ENCODE assay signal across 13 cellular contexts in the genomic region with DNA sequence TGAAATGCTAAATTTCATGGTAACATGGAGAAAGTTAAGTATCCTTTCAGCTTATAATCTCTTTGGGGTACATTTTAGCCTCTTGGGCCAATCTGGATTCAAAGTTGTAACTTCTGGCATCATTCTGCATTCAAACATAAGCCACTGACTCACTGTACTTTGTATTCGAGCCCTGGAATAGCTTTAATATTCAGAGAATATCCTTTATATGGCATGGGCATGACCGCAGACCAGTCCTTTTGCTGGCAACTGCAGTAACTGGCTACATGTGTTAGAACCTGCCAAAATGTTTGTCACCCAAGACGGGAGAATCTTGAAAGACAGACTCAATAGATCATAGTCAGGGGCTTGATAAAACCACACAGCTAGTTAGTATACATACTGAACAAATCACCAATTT. TPM values are rescaled to one million over a fixed set of nuclear protein-coding genes. Genes with fewer than 3 reads are reported as not detected.
DNase-seq lines count a peak whose midpoint lies in the region; ATAC-seq and TF ChIP-seq lines count a peak whose summit lies in the region.
"Had no signal": no experiment of that assay in that cellular context is flagged by ENCODE, and none has a peak within 500 bp of the region (broad histone marks: within the 10 kb centered on the region; RNA-seq: fewer than 3 reads in every experiment).

No MANE protein-coding gene starts in this region.

- ATAC-seq in HG03135 (IDR thresholded peaks at IDR 0.05; ENCODE audit: unreplicated experiment) (no peak), omental fat pad (ENCODE audit: low FRiP score) (no peak)

- DNase-seq in OCI-LY7 (ENCODE audit: low spot score), result no peak
- no peak for DNase-seq in dorsolateral prefrontal cortex
- DNase-seq in tibial nerve (ENCODE audit: low spot score in 2 of 2), result no peak
- DNase-seq in omental fat pad (ENCODE audit: low spot score), result no peak
- DNase-seq in activated T-cell treated with anti-CD3 and anti-CD28 coated beads, Interleukin-2, amount 50 U/mL, for 48 hours, result no peak
- DNase-seq in GM19238 (ENCODE audit: insufficient read length, low spot score), result no peak
- DNase-seq: central memory CD4-positive, alpha-beta T cell; DMS79 treated with DMSO at 0.1 percent for 48 hours; GOT3; SW 1271 had no signal

- POLR2A ChIA-PET in OCI-LY7 (lab: Charles Lee), result interaction anchor here (0.6 to 1.1 kb wide), 5 partner anchors 17 to 194 kb away, joined by 3 to 5 read pairs (median 3); no protein-coding TSS in a partner anchor

- intact Hi-C loops in OCI-LY7 (cut with micrococcal nuclease; ENCODE audit: unreplicated experiment), result no loop called here
- intact Hi-C loops in dorsolateral prefrontal cortex (cut with DNase I), result loop anchor here in 1 of 2 donors (2.0 to 10.0 kb wide), 2 partner anchors 177 to 945 kb away; a partner anchor contains a TSS

- H3K36me3 ChIP-seq in OCI-LY7 (ENCODE audit: insufficient read depth, low read length) (no peaks in the 10 kb centered on the region), muscle layer of colon (ENCODE audit: insufficient read depth, low read length) (no peaks in the 10 kb centered on the region), tibial nerve (no peaks in the 10 kb centered on the region)
- H3K36me3 ChIP-seq: neural progenitor cell had no signal

- H3K27me3 ChIP-seq in dorsolateral prefrontal cortex (no peaks in the 10 kb centered on the region), muscle layer of colon (ENCODE audit: control insufficient read depth in 1 of 2, insufficient read depth in 2 of 2, low read length in 2 of 2) (no peaks in the 10 kb centered on the region), tibial nerve (no peaks in the 10 kb centered on the region)
- H3K27me3 ChIP-seq: neural progenitor cell had no signal

- H2AFZ ChIP-seq in OCI-LY7 (ENCODE audit: low read length), result no peak overlapping the region
- H2AFZ ChIP-seq: neural progenitor cell had no signal

- H4K20me1 ChIP-seq in OCI-LY7 (ENCODE audit: insufficient read depth, low read length), result no peaks in the 10 kb centered on the region

- TSS peak; percentile 56 for BruUV-seq in OCI-LY7 (replicated peaks; lab: Mats Ljungman, UMichigan)

- no peak for TF ChIP-seq CTCF in OCI-LY7 (conservative IDR thresholded peaks at IDR 0.05; ENCODE audit: low read length)
- TF ChIP-seq CTCF in dorsolateral prefrontal cortex (IDR thresholded peaks at IDR 0.05 in 54 of 56, conservative IDR thresholded peaks at IDR 0.05 in 2 of 56; ENCODE audit: low read depth in 1 of 56, partially characterized antibody in 56 of 56), result no peak
- TF ChIP-seq CTCF in tibial nerve (IDR thresholded peaks at IDR 0.05), result no peak
- TF ChIP-seq CTCF in omental fat pad (IDR thresholded peaks at IDR 0.05), result no peak

- H3K27ac ChIP-seq in OCI-LY7 (ENCODE audit: low read depth, low read length, poor library complexity, severe bottlenecking) (no peak overlapping the region), dorsolateral prefrontal cortex (peak overlapping the region in 52 of 59 donors; percentile 22 to 88 (median 74)), muscle layer of colon (ENCODE audit: low read depth, low read length) (peak overlapping the region; percentile 69), tibial nerve (peak overlapping the region; percentile 72 to 93 (median 85))
- H3K27ac ChIP-seq: neural progenitor cell had no signal

- H3K4me3 ChIP-seq in OCI-LY7 (ENCODE audit: low read depth, low read length, poor library complexity, severe bottlenecking), result no peak overlapping the region
- peak overlapping the region in 58 of 59 donors; percentile 15 to 70 (median 52) for H3K4me3 ChIP-seq in dorsolateral prefrontal cortex
- H3K4me3 ChIP-seq in muscle layer of colon (ENCODE audit: low read depth in 1 of 2, low read length in 2 of 2), result peak overlapping the region; percentile 67 to 69
- H3K4me3 ChIP-seq in tibial nerve, result peak overlapping the region; percentile 27 to 59 (median 56)
- H3K4me3 ChIP-seq: neural progenitor cell had no signal

- CTCF ChIA-PET in OCI-LY7 (lab: Charles Lee; ENCODE audit: unreplicated experiment), result no interaction called here

- TF ChIP-seq EP300 in tibial nerve (IDR thresholded peaks at IDR 0.05), result no peak

- H3K4me2 ChIP-seq in OCI-LY7 (ENCODE audit: low read length), result no peak overlapping the region
- H3K4me2 ChIP-seq: neural progenitor cell had no signal

- TF ChIP-seq POLR2A in tibial nerve (IDR thresholded peaks at IDR 0.05), result no peak

- H3K9me3 ChIP-seq in OCI-LY7 (ENCODE audit: low read length), result no peaks in the 10 kb centered on the region
- no peaks in the 10 kb centered on the region for H3K9me3 ChIP-seq in muscle layer of colon (ENCODE audit: low read length)
- H3K9me3 ChIP-seq in tibial nerve, result no peaks in the 10 kb centered on the region

- H3K4me1 ChIP-seq in OCI-LY7 (ENCODE audit: insufficient read depth, low read length, poor library complexity, severe bottlenecking) (no peaks in the 10 kb centered on the region), muscle layer of colon (ENCODE audit: insufficient read depth, low read length) (peaks cover 58% of the 10 kb centered on the region), tibial nerve (peaks cover 0 to 57% (median 16%) of the 10 kb centered on the region in 4 donors)
- H3K4me1 ChIP-seq: neural progenitor cell had no signal

- WGBS in tibial nerve, 2 donors, result 9 to 12% methylated on average over 3 of the region's 3 CpGs

- H3K79me2 ChIP-seq in OCI-LY7 (ENCODE audit: insufficient read depth, low read depth, low read length), result no peaks in the 10 kb centered on the region

- peak overlapping the region; percentile 60 for H3K9ac ChIP-seq in muscle layer of colon (ENCODE audit: low read length)
- H3K9ac ChIP-seq: neural progenitor cell had no signal

- no peaks in the 10 kb centered on the region for H3K9me2 ChIP-seq in OCI-LY7 (ENCODE audit: insufficient read depth, low read length)

RNA-seq across cellular contexts. Expression of a gene that starts 3.3 kb away (rescaled TPM):
- total RNA-seq in OCI-LY7 (2014; rRNA removed; shearing (Covaris generic)), result 0.25 and 0.33 TPM in 2 replicates
- total RNA-seq in OCI-LY7 (2022) (4.4 and 5.1 TPM in 2 replicates), dorsolateral prefrontal cortex (10 to 100 TPM; 23.9 to 74.1 (median 43.0) TPM), tibial nerve (10 to 100 TPM; 44.1 to 72.0 (median 61.0) TPM), omental fat pad (10 to 100 TPM; 50.2 to 94.2 (median 64.8) TPM)

RNA-seq across cellular contexts. Expression of a gene that starts 40.8 kb away (rescaled TPM):
- not detected in 2 replicates for total RNA-seq in OCI-LY7 (2014; rRNA removed; shearing (Covaris generic))
- total RNA-seq in OCI-LY7 (2022) (0.30 and 0.66 TPM in 2 replicates), dorsolateral prefrontal cortex (1,000 to 10,000 TPM in 1 of 120 experiments, 100 to 1,000 TPM in 99, 10 to 100 TPM in 20; 33.2 to 1,060 (median 211) TPM), tibial nerve (10 to 100 TPM in 1 of 4 donors, 1 to 10 TPM in 3; 4.9 to 23.8 (median 9.0) TPM), omental fat pad (10 to 100 TPM in 2 of 4 donors, 1 to 10 TPM in 2; 5.6 to 15.4 (median 10.4) TPM)

Comparison
In these comparisons a context has a peak if more than half of its experiments do, and no peak if none do; other contexts are left out.
1. RNA of a gene that starts 3.3 kb away (total RNA-seq): 50.2 to 94.2 TPM in omental fat pad, 44.1 to 72.0 TPM in tibial nerve and 23.9 to 74.1 TPM in dorsolateral prefrontal cortex; 0.25 to 5.1 TPM in OCI-LY7; every median in the first group is over 4 times any median in the second.